In the genomic region with DNA sequence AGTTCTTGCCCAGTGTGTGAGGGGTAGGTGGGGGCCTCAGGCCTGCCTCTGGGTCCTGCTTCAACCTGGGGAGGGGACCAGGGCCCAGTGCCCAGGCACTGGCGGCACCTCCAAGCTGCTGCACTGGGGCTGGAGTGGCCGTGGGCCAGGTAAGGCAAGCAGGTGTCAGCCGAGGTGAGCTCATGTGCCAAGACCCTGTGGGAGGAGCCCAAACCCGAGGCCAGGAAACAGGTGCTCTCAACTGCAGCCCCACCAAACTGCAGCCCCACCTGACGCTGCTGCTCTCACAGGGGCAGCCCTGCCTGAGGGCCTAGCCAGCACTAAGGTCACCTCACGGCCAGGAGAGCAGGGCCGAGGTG, we compare ENCODE assay signal across 14 cellular contexts. TPM values are rescaled to one million over a fixed set of nuclear protein-coding genes. Genes with fewer than 3 reads are reported as not detected.
A peak's percentile ranks its signal among the peaks of the same experiment; 100 is the strongest.
DNase-seq lines count a peak whose midpoint lies in the region; ATAC-seq and TF ChIP-seq lines count a peak whose summit lies in the region.
"Had no signal": no experiment of that assay in that cellular context is flagged by ENCODE, and none has a peak within 500 bp of the region (broad histone marks: within the 10 kb centered on the region; RNA-seq: fewer than 3 reads in every experiment).

No MANE protein-coding gene starts in this region.

- TF ChIP-seq POLR2A in right lobe of liver (IDR thresholded peaks at IDR 0.05) (no peak), vagina (IDR thresholded peaks at IDR 0.05) (no peak)

- H3K27me3 ChIP-seq in BLaER1 treated with 17β-estradiol and CSF1 and Interleukin-3, amounts not matched to agents 10 nM and 100 nM = no peaks in the 10 kb centered on the region
- H3K27me3 ChIP-seq in right lobe of liver = no peaks in the 10 kb centered on the region
- H3K27me3 ChIP-seq in vagina = no peaks in the 10 kb centered on the region
- H3K27me3 ChIP-seq: ascending aorta, dorsolateral prefrontal cortex, suprapubic skin had no signal

- H3K27ac ChIP-seq in BLaER1 treated with 17β-estradiol and CSF1 and Interleukin-3, amounts not matched to agents 10 nM and 100 nM = peak overlapping the region in 1 of 11 experiments; percentile 67; a peak in 2 of 22 replicates
- H3K27ac ChIP-seq in right lobe of liver (no peak overlapping the region), vagina (no peak overlapping the region)
- H3K27ac ChIP-seq: ascending aorta, dorsolateral prefrontal cortex, suprapubic skin had no signal

- 0 out of 22 replicates have a peak overlapping the region, but pooled peaks of 1 of the 11 experiments have one; percentile 65 for H3K9ac ChIP-seq in BLaER1 treated with 17β-estradiol and CSF1 and Interleukin-3, amounts not matched to agents 10 nM and 100 nM

- WGBS in right lobe of liver (ENCODE audit: insufficient coverage, low coverage, low lambda C conversion rate, missing lambda C conversion rate) = no CpG with 5 or more reads among the region's 7 CpGs

- H4K20me1 ChIP-seq in BLaER1 treated with 17β-estradiol and CSF1 and Interleukin-3, amounts not matched to agents 10 nM and 100 nM = peaks cover 0 to 20% (median 0%) of the 10 kb centered on the region in 11 experiments; a peak in 4 of 22 replicates

- peaks cover 0 to 1% (median 0%) of the 10 kb centered on the region in 11 experiments; a peak in 2 of 22 replicates for H3K36me3 ChIP-seq in BLaER1 treated with 17β-estradiol and CSF1 and Interleukin-3, amounts not matched to agents 10 nM and 100 nM
- H3K36me3 ChIP-seq in right lobe of liver (no peaks in the 10 kb centered on the region), vagina (no peaks in the 10 kb centered on the region)
- H3K36me3 ChIP-seq: suprapubic skin had no signal

- no peak for TF ChIP-seq CTCF in right lobe of liver (IDR thresholded peaks at IDR 0.05)
- TF ChIP-seq CTCF in vagina (IDR thresholded peaks at IDR 0.05) = no peak

- H3K4me1 ChIP-seq in BLaER1 treated with 17β-estradiol and CSF1 and Interleukin-3, amounts not matched to agents 10 nM and 100 nM = peaks cover 13 to 56% (median 52%) of the 10 kb centered on the region in 10 experiments; a peak in 19 of 20 replicates
- H3K4me1 ChIP-seq in right lobe of liver (no peaks in the 10 kb centered on the region), vagina (peaks cover 45% of the 10 kb centered on the region)

- no peak overlapping the region for H3K4me3 ChIP-seq in BLaER1 treated with 17β-estradiol and CSF1 and Interleukin-3, amounts not matched to agents 10 nM and 100 nM
- H3K4me3 ChIP-seq in right lobe of liver = no peak overlapping the region
- no peak overlapping the region for H3K4me3 ChIP-seq in vagina
- H3K4me3 ChIP-seq: ascending aorta, dorsolateral prefrontal cortex, suprapubic skin had no signal

- intact Hi-C loops in right lobe of liver (cut with DNase I) = loop anchor here in 1 of 2 donors (10.0 kb wide), 1 partner anchor 118 kb away; no protein-coding TSS in a partner anchor
- intact Hi-C loops in vagina (cut with DNase I) = no loop called here

- DNase-seq in NCI-H1436 (lab: John Stamatoyannopoulos, UW) (peak; percentile 12), NCI-H1436 treated with DMSO at 0.1 percent for 48 hours (lab: John Stamatoyannopoulos, UW) (no peak), NCI-H69 (lab: John Stamatoyannopoulos, UW) (peak; percentile 62), right lobe of liver (peak; percentile 21 to 49 (median 45)), vagina (ENCODE audit: extremely low spot score in 2 of 2) (no peak), LoVo (ENCODE audit: low spot score) (no peak)
- DNase-seq: foreskin fibroblast, NCI-H187 treated with DMSO at 0.1 percent for 48 hours had no signal

- no peaks in the 10 kb centered on the region for H3K9me3 ChIP-seq in BLaER1 treated with 17β-estradiol and CSF1 and Interleukin-3, amounts not matched to agents 10 nM and 100 nM (replicated peaks in 1 of 11)
- no peaks in the 10 kb centered on the region for H3K9me3 ChIP-seq in right lobe of liver
- H3K9me3 ChIP-seq in vagina = no peaks in the 10 kb centered on the region
- H3K9me3 ChIP-seq: ascending aorta, suprapubic skin had no signal

- ATAC-seq in right lobe of liver = peak in 2 of 4 donors; percentile 5 to 15
- no peak for ATAC-seq in HG03520 (IDR thresholded peaks at IDR 0.05; ENCODE audit: unreplicated experiment)
- ATAC-seq: naive thymus-derived CD4-positive, alpha-beta T cell had no signal

- peak overlapping the region in 8 of 11 experiments; percentile 63 to 80 (median 76); a peak in 13 of 22 replicates for H3K4me2 ChIP-seq in BLaER1 treated with 17β-estradiol and CSF1 and Interleukin-3, amounts not matched to agents 10 nM and 100 nM

RNA-seq across cellular contexts. Expression of a gene that starts 18.1 kb away (rescaled TPM):
- 1 to 10 TPM; 1.4 to 3.2 (median 2.7) TPM for total RNA-seq in right lobe of liver
- 14.0 TPM for total RNA-seq in vagina

RNA-seq across cellular contexts. Expression of a gene that starts 18.1 kb away (rescaled TPM):
- 1 to 10 TPM; 6.4 to 9.1 (median 6.6) TPM for total RNA-seq in right lobe of liver
- 21.4 TPM for total RNA-seq in vagina

Comparison
In these comparisons a context has a peak if more than half of its experiments do, and no peak if none do; other contexts are left out.
1. DNase-seq: peak in NCI-H1436 (single experiment), NCI-H69 (single experiment) and right lobe of liver (3 of 3); none in NCI-H1436 treated with DMSO at 0.1 percent for 48 hours (single experiment), vagina (0 of 2) and LoVo (single experiment).